Comparison of ENCODE assay signal across 29 cellular contexts in the genomic region with DNA sequence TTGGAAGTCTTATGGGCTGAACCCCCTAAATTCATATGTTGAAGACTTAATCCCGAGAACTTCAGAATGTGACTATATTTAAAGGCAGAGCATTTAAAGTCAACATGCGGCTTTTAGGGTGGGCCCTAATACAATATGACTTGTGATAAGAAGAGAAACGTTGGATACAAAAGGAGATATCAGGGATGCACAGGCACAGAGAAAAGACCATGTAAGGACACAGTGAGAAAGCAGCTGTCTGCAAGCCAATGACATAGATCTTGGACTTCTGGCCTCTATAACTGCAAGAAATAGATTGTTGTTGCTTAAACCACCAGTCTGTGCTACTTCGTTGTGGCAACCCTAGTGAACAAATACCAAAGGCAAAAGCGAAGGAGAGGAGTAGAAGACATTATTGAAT. TPM values are rescaled to one million over a fixed set of nuclear protein-coding genes. Genes with fewer than 3 reads are reported as not detected.
"Had no signal": no experiment of that assay in that cellular context is flagged by ENCODE, and none has a peak within 500 bp of the region (broad histone marks: within the 10 kb centered on the region; RNA-seq: fewer than 3 reads in every experiment).

No MANE protein-coding gene starts in this region.

- DNase-seq: activated B cell treated with CpG ODN at 0.5 μM for 24 hours; activated CD4-positive, alpha-beta memory T cell treated with anti-CD3 and anti-CD28 coated beads for 36 hours; activated CD4-positive, alpha-beta T cell treated with anti-CD3 and anti-CD28 coated beads for 4 hours; activated CD4-positive, alpha-beta T cell treated with anti-CD3 and anti-CD28 coated beads, Interleukin-2, amount 50 U/mL, for 1 hour; activated CD4-positive, CD25-positive, alpha-beta regulatory T cell treated with anti-CD3 and anti-CD28 coated beads, Interleukin-2, amount 50 U/mL, for 72 hours; activated CD8-positive, alpha-beta memory T cell treated with anti-CD3 and anti-CD28 coated beads, Interleukin-2, amount 50 U/mL, for 4 hours; activated gamma-delta T cell treated with Interleukin-2 at 50 U/mL for 16 hours; activated naive CD4-positive, alpha-beta T cell treated with anti-CD3 and anti-CD28 coated beads for 36 hours; activated T-cell treated with anti-CD3 and anti-CD28 coated beads for 4 hours; activated T-cell treated with anti-CD3 and anti-CD28 coated beads, Interleukin-2, amount 50 U/mL, for 4 hours; adrenal gland; body of pancreas; Karpas-422; NCI-H1105; NCI-H1436; NCI-H1694; NCI-H1930; NCI-H345; NCI-H524 treated with DMSO at 0.1 percent for 48 hours; Right ventricle myocardium superior; SW 1271; T-helper 1 cell; T-helper 2 cell; T-helper 9 cell had no signal

- ATAC-seq: activated naive CD4-positive, alpha-beta T cell treated with anti-CD3 and anti-CD28 coated beads, Interleukin-2, amount 50 U/mL, for 72 hours; activated T-cell treated with anti-CD3 and anti-CD28 coated beads, Interleukin-2, amount 50 U/mL, for 4 hours; body of pancreas had no signal

RNA-seq across cellular contexts. Expression of gene GABRG1, which starts 42.2 kb away (rescaled TPM):
- total RNA-seq: activated B cell treated with CpG ODN at 0.5 μM for 24 hours; activated CD4-positive, alpha-beta memory T cell treated with anti-CD3 and anti-CD28 coated beads for 36 hours; activated naive CD4-positive, alpha-beta T cell treated with anti-CD3 and anti-CD28 coated beads for 36 hours; activated naive CD4-positive, alpha-beta T cell treated with anti-CD3 and anti-CD28 coated beads, Interleukin-2, amount 50 U/mL, for 72 hours; activated T-cell treated with anti-CD3 and anti-CD28 coated beads, Interleukin-2, amount 50 U/mL, for 4 hours; activated T-helper 1 cell treated with anti-CD3 and anti-CD28 coated beads, Interleukin-12 subunit alpha, Interleukin-12 subunit beta, Interleukin-2, Interleukin-4 antibody, amounts not matched to agents 30 ng/mL and 10 ng/mL and 1 ng/mL, durations not matched to agents 14 hours and 24 hours and 36 hours; astrocyte; body of pancreas; cardiac septum; MCF 10A; Right ventricle myocardium superior had no signal
